Comparison of ENCODE assay signal across 27 cellular contexts in genomic region chr19:32296694-32297093, GRCh38.
"Had no signal": no experiment of that assay in that cellular context is flagged by ENCODE, and none has a peak within 500 bp of the region (broad histone marks: within the 10 kb centered on the region; RNA-seq: fewer than 3 reads in every experiment).

No MANE protein-coding gene starts in this region.

- H3K4me1 Mint-ChIP-seq: activated B cell treated with CpG ODN at 0.5 μM for 24 hours; activated CD8-positive, alpha-beta memory T cell treated with anti-CD3 and anti-CD28 coated beads, Interleukin-2, amount 10 ng/mL, durations not matched to agents 7 days and 5 days; endodermal cell; mesothelial cell of epicardium; naive thymus-derived CD4-positive, alpha-beta T cell; stimulated activated memory B cell treated with anti-CD40 and anti-IgM and Interleukin-4, amounts not matched to agents 10 μg/mL and 1 μg/mL and 100 μg/mL, for 72 hours; stimulated activated naive CD8-positive, alpha-beta T cell treated with anti-CD3 and anti-CD28 coated beads, Interleukin-15, amount 100 ng/mL, for 72 hours had no signal

- H3K36me3 Mint-ChIP-seq: activated CD8-positive, alpha-beta memory T cell treated with anti-CD3 and anti-CD28 coated beads, Interleukin-2, amount 10 ng/mL, durations not matched to agents 7 days and 5 days; activated naive CD4-positive, alpha-beta T cell treated with anti-CD3 and anti-CD28 coated beads, Interleukin-2, amount 50 U/mL, for 72 hours; mesothelial cell of epicardium; stimulated activated memory B cell treated with anti-CD40 and anti-IgM and Interleukin-4, amounts not matched to agents 10 μg/mL and 1 μg/mL and 100 μg/mL, for 72 hours; type B pancreatic cell had no signal

- H3K27me3 Mint-ChIP-seq: stimulated activated memory B cell treated with anti-CD40 and anti-IgM and Interleukin-4, amounts not matched to agents 10 μg/mL and 1 μg/mL and 100 μg/mL, for 72 hours; stimulated activated naive CD8-positive, alpha-beta T cell treated with anti-CD3 and anti-CD28 coated beads, Interleukin-15, amount 100 ng/mL, for 72 hours; type B pancreatic cell had no signal

- H3K4me3 Mint-ChIP-seq: activated B cell treated with CpG ODN at 0.5 μM for 24 hours; activated CD8-positive, alpha-beta memory T cell treated with anti-CD3 and anti-CD28 coated beads, Interleukin-2, amount 10 ng/mL, durations not matched to agents 7 days and 5 days; activated CD8-positive, alpha-beta T cell treated with anti-CD3 and anti-CD28 coated beads, Interleukin-2, amount 10 ng/mL, durations not matched to agents 7 days and 5 days; endodermal cell; mesothelial cell of epicardium; naive thymus-derived CD4-positive, alpha-beta T cell; stimulated activated memory B cell treated with anti-CD40 and anti-IgM and Interleukin-4, amounts not matched to agents 10 μg/mL and 1 μg/mL and 100 μg/mL, for 72 hours; stimulated activated naive CD8-positive, alpha-beta T cell treated with anti-CD3 and anti-CD28 coated beads, Interleukin-15, amount 100 ng/mL, for 72 hours; type B pancreatic cell had no signal

- H3K27ac ChIP-seq: heart right ventricle, pancreas, prostate gland, skin epidermis, vagina had no signal

- DNase-seq: activated B cell treated with CpG ODN at 0.5 μM for 24 hours; activated CD8-positive, alpha-beta memory T cell treated with anti-CD3 and anti-CD28 coated beads, Interleukin-2, amount 10 ng/mL, durations not matched to agents 7 days and 5 days; activated CD8-positive, alpha-beta T cell treated with anti-CD3 and anti-CD28 coated beads, Interleukin-2, amount 10 ng/mL, durations not matched to agents 7 days and 5 days; activated naive CD4-positive, alpha-beta T cell; activated T-cell treated with anti-CD3 and anti-CD28 coated beads, Interleukin-2, amount 50 U/mL, for 48 hours; cerebellar nuclear complex; cortex of kidney; endodermal cell; foreskin melanocyte; heart right ventricle; naive thymus-derived CD4-positive, alpha-beta T cell; nucleus accumbens; pancreas; retina; stimulated activated CD4-positive, alpha-beta T cell treated with anti-CD3 and anti-CD28 coated beads, Interleukin-4, amount 100 ng/mL, for 24 hours; stimulated activated naive CD8-positive, alpha-beta T cell treated with anti-CD3 and anti-CD28 coated beads, Interleukin-15, amount 100 ng/mL, for 72 hours; substantia nigra had no signal

- H3K27me3 ChIP-seq: pancreas, vagina had no signal

- H3K9me3 Mint-ChIP-seq: activated T-helper 2 cell treated with anti-CD3 and anti-CD28 coated beads, Interferon-gamma antibody, Interleukin-2, Interleukin-4, amounts not matched to agents 10 μg/mL and 5 μg/mL and 100 μg/mL, durations not matched to agents 14 hours and 24 hours and 36 hours; type B pancreatic cell had no signal

- H3K4me1 ChIP-seq: heart right ventricle, pancreas, prostate gland, vagina had no signal

- H3K9me3 ChIP-seq: prostate gland, vagina had no signal

- H3K36me3 ChIP-seq: heart right ventricle, pancreas, prostate gland, vagina had no signal

- H3K27ac Mint-ChIP-seq: activated B cell treated with CpG ODN at 0.5 μM for 24 hours; activated CD8-positive, alpha-beta memory T cell treated with anti-CD3 and anti-CD28 coated beads, Interleukin-2, amount 10 ng/mL, durations not matched to agents 7 days and 5 days; activated CD8-positive, alpha-beta T cell treated with anti-CD3 and anti-CD28 coated beads, Interleukin-2, amount 10 ng/mL, durations not matched to agents 7 days and 5 days; activated naive CD4-positive, alpha-beta T cell treated with anti-CD3 and anti-CD28 coated beads, Interleukin-2, amount 50 U/mL, for 72 hours; activated T-helper 2 cell treated with anti-CD3 and anti-CD28 coated beads, Interferon-gamma antibody, Interleukin-2, Interleukin-4, amounts not matched to agents 10 μg/mL and 5 μg/mL and 100 μg/mL, durations not matched to agents 14 hours and 24 hours and 36 hours; endodermal cell; mesothelial cell of epicardium; naive thymus-derived CD4-positive, alpha-beta T cell; stimulated activated memory B cell treated with anti-CD40 and anti-IgM and Interleukin-4, amounts not matched to agents 10 μg/mL and 1 μg/mL and 100 μg/mL, for 72 hours; stimulated activated naive CD8-positive, alpha-beta T cell treated with anti-CD3 and anti-CD28 coated beads, Interleukin-15, amount 100 ng/mL, for 72 hours; type B pancreatic cell had no signal

- ATAC-seq: activated CD8-positive, alpha-beta memory T cell treated with anti-CD3 and anti-CD28 coated beads, Interleukin-2, amount 10 ng/mL, durations not matched to agents 7 days and 5 days; activated CD8-positive, alpha-beta T cell treated with anti-CD3 and anti-CD28 coated beads, Interleukin-2, amount 10 ng/mL, durations not matched to agents 7 days and 5 days; activated naive CD4-positive, alpha-beta T cell treated with anti-CD3 and anti-CD28 coated beads, Interleukin-2, amount 50 U/mL, for 72 hours; esophagus mucosa; heart right ventricle; naive thymus-derived CD4-positive, alpha-beta T cell; pancreas; sciatic nerve; stimulated activated memory B cell treated with anti-CD40 and anti-IgM and Interleukin-4, amounts not matched to agents 10 μg/mL and 1 μg/mL and 100 μg/mL, for 72 hours; stimulated activated naive CD8-positive, alpha-beta T cell treated with anti-CD3 and anti-CD28 coated beads, Interleukin-15, amount 100 ng/mL, for 72 hours had no signal

- H3K4me3 ChIP-seq: heart right ventricle, pancreas, prostate gland, skin epidermis, vagina had no signal
